ENCODE assay signal across 15 cellular contexts in genomic region chr19:42469311-42470239, GRCh38. TPM values are rescaled to one million over a fixed set of nuclear protein-coding genes. Genes with fewer than 3 reads are reported as not detected.
DNase-seq lines count a peak whose midpoint lies in the region; ATAC-seq, FAIRE-seq and TF ChIP-seq lines count a peak whose summit lies in the region.
"Had no signal": no experiment of that assay in that cellular context is flagged by ENCODE, and none has a peak within 500 bp of the region (broad histone marks: within the 10 kb centered on the region; RNA-seq: fewer than 3 reads in every experiment).

No MANE protein-coding gene starts in this region.

- no peaks in the 10 kb centered on the region for H3K9me3 Mint-ChIP-seq in activated naive CD8-positive, alpha-beta T cell treated with anti-CD3 and anti-CD28 coated beads for 36 hours
- H3K9me3 Mint-ChIP-seq: dendritic cell treated with granulocyte-macrophage colony-stimulating factor and Interleukin-4, amounts not matched to agents 40 ng/mL and 50 ng/mL, for 4 days had no signal

- H3K27me3 ChIP-seq in neutrophil (no peaks in the 10 kb centered on the region), lower lobe of right lung (ENCODE audit: low read depth) (no peaks in the 10 kb centered on the region)
- H3K27me3 ChIP-seq: left lung had no signal

- DNase-seq in GF-D8 (lab: John Stamatoyannopoulos, UW): peak; percentile 47
- DNase-seq in M059J (ENCODE audit: low read depth): peak; percentile 32
- DNase-seq in activated naive CD8-positive, alpha-beta T cell treated with anti-CD3 and anti-CD28 coated beads for 36 hours: peak; percentile 49
- no peak for DNase-seq in lower lobe of right lung
- no peak for DNase-seq in GM10266 (ENCODE audit: extremely low spot score)
- DNase-seq in GM12892 (ENCODE audit: insufficient read length): no peak
- DNase-seq: left lung, NCI-H226, SHP77 had no signal

- ATAC-seq in lower lobe of right lung: no peak
- ATAC-seq: left lung had no signal

- H3K4me3 ChIP-seq in neutrophil (ENCODE audit: low read depth in 1 of 2, low read length in 1 of 2) (no peak overlapping the region), lower lobe of right lung (no peak overlapping the region)
- H3K4me3 ChIP-seq: left lung had no signal

- peaks cover 8% of the 10 kb centered on the region for H3K27me3 Mint-ChIP-seq in activated naive CD8-positive, alpha-beta T cell treated with anti-CD3 and anti-CD28 coated beads for 36 hours
- H3K27me3 Mint-ChIP-seq: activated naive CD8-positive, alpha-beta T cell had no signal

- H3K36me3 ChIP-seq in neutrophil: no peaks in the 10 kb centered on the region
- H3K36me3 ChIP-seq in lower lobe of right lung: no peaks in the 10 kb centered on the region
- H3K36me3 ChIP-seq: left lung had no signal

- peaks cover 34% of the 10 kb centered on the region for H3K4me1 Mint-ChIP-seq in activated naive CD8-positive, alpha-beta T cell treated with anti-CD3 and anti-CD28 coated beads for 36 hours

- intact Hi-C loops in lower lobe of right lung (cut with DNase I): no loop called here

- H3K27ac ChIP-seq in neutrophil (peak overlapping the region; percentile 31), lower lobe of right lung (no peak overlapping the region)
- H3K27ac ChIP-seq: left lung had no signal

- no peak for TF ChIP-seq POLR2A in GM12892 (IDR thresholded peaks at IDR 0.05; ENCODE audit: low read depth, low read length)

- H3K36me3 Mint-ChIP-seq in activated naive CD8-positive, alpha-beta T cell treated with anti-CD3 and anti-CD28 coated beads for 36 hours: no peaks in the 10 kb centered on the region
- H3K36me3 Mint-ChIP-seq: activated naive CD8-positive, alpha-beta T cell had no signal

- H3K9me3 ChIP-seq in neutrophil (no peaks in the 10 kb centered on the region), lower lobe of right lung (no peaks in the 10 kb centered on the region)
- H3K9me3 ChIP-seq: left lung had no signal

- peaks cover 35 to 39% of the 10 kb centered on the region in 2 experiments for H3K4me1 ChIP-seq in neutrophil (ENCODE audit: control insufficient read depth in 1 of 2, insufficient read depth in 1 of 2, low read depth in 1 of 2, low read length in 1 of 2)
- H3K4me1 ChIP-seq in lower lobe of right lung: peaks cover 18% of the 10 kb centered on the region

- TF ChIP-seq CTCF in neutrophil (IDR thresholded peaks at IDR 0.05): no peak
- TF ChIP-seq CTCF in lower lobe of right lung (IDR thresholded peaks at IDR 0.05): no peak
- no peak for TF ChIP-seq CTCF in GM10266 (IDR thresholded peaks at IDR 0.05; ENCODE audit: control insufficient read depth, insufficient read depth, low read depth, missing control alignments)

- no peak for FAIRE-seq in GM12892 (lab: Jason Lieb, UNC)

- no peak overlapping the region for H3K4me3 Mint-ChIP-seq in activated naive CD8-positive, alpha-beta T cell treated with anti-CD3 and anti-CD28 coated beads for 36 hours
- H3K4me3 Mint-ChIP-seq: activated naive CD8-positive, alpha-beta T cell; dendritic cell treated with granulocyte-macrophage colony-stimulating factor and Interleukin-4, amounts not matched to agents 40 ng/mL and 50 ng/mL, for 4 days had no signal

- H3K27ac Mint-ChIP-seq in activated naive CD8-positive, alpha-beta T cell treated with anti-CD3 and anti-CD28 coated beads for 36 hours: peak overlapping the region; percentile 83
- H3K27ac Mint-ChIP-seq: activated naive CD8-positive, alpha-beta T cell; dendritic cell treated with granulocyte-macrophage colony-stimulating factor and Interleukin-4, amounts not matched to agents 40 ng/mL and 50 ng/mL, for 4 days had no signal

RNA-seq across cellular contexts. Expression of gene CXCL17, which starts 26.8 kb away (rescaled TPM):
- not detected in 2 replicates for total RNA-seq in M059J (2014; rRNA removed; shearing (Covaris generic))
- not detected for total RNA-seq in activated naive CD8-positive, alpha-beta T cell treated with anti-CD3 and anti-CD28 coated beads for 36 hours
- 159 TPM for total RNA-seq in lower lobe of right lung
- polyA plus RNA-seq in GM12892 (2012; ENCODE audit: missing spikeins): 0.47 TPM
- total RNA-seq: fibroblast of villous mesenchyme, omental fat pad, subcutaneous adipose tissue had no signal

RNA-seq across cellular contexts. Expression of gene LIPE, which starts 42.4 kb away (rescaled TPM):
- total RNA-seq in M059J (2014; rRNA removed; shearing (Covaris generic)): 0.17 and 3.3 TPM in 2 replicates
- total RNA-seq in activated naive CD8-positive, alpha-beta T cell treated with anti-CD3 and anti-CD28 coated beads for 36 hours: 10 to 100 TPM; 24.8 to 25.1 TPM
- 3.2 TPM for total RNA-seq in lower lobe of right lung
- 2.6 TPM for polyA plus RNA-seq in GM12892 (2012; ENCODE audit: missing spikeins)

RNA-seq across cellular contexts. Expression of gene CEACAM1, which starts 58.7 kb away (rescaled TPM):
- 0.62 and 0.98 TPM in 2 replicates for total RNA-seq in M059J (2014; rRNA removed; shearing (Covaris generic))
- 1 to 10 TPM; 3.3 to 3.5 TPM for total RNA-seq in activated naive CD8-positive, alpha-beta T cell treated with anti-CD3 and anti-CD28 coated beads for 36 hours
- total RNA-seq in lower lobe of right lung: 13.8 TPM
- 3.8 TPM for polyA plus RNA-seq in GM12892 (2012; ENCODE audit: missing spikeins)

Comparison
In these comparisons a context has a peak if more than half of its experiments do, and no peak if none do; other contexts are left out.
1. DNase-seq: peak in GF-D8 (single experiment), M059J (single experiment) and activated naive CD8-positive, alpha-beta T cell treated with anti-CD3 and anti-CD28 coated beads for 36 hours (single experiment); none in lower lobe of right lung (single experiment), GM10266 (single experiment) and GM12892 (single experiment).
2. RNA of gene CXCL17, which starts 26.8 kb away (total RNA-seq): 159 TPM in lower lobe of right lung (single experiment); not detected in activated naive CD8-positive, alpha-beta T cell treated with anti-CD3 and anti-CD28 coated beads for 36 hours and not detected in M059J; every median in the first group is over 100 times any median in the second.